In the genomic region with DNA sequence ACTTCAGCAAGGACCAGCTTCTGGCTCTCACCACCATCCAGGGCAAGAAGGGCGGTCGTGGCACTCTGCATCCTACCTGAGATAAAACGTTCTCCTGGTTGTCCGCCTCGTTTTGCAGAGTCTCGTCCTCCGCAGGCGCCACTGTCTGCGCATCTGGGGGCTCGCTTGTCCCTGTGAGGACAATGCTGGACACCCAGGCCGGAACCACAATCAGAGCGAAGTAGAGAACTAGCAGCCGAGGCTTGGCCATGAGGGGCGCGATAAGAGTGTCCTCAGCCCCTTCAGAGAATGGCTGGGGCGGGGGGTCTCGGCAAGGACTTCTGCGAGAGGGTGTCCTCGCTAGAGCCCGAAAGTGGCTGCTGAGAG, we compare ENCODE assay signal across 9 cellular contexts. TPM values are rescaled to one million over a fixed set of nuclear protein-coding genes. Genes with fewer than 3 reads are reported as not detected.
A peak's percentile ranks its signal among the peaks of the same experiment; 100 is the strongest.
DNase-seq lines count a peak whose midpoint lies in the region; ATAC-seq and TF ChIP-seq lines count a peak whose summit lies in the region.
"Had no signal": no experiment of that assay in that cellular context is flagged by ENCODE, and none has a peak within 500 bp of the region (broad histone marks: within the 10 kb centered on the region; RNA-seq: fewer than 3 reads in every experiment).

No MANE protein-coding gene starts in this region.

- peak overlapping the region; percentile 89 for H3K4me3 Mint-ChIP-seq in activated T-helper 1 cell treated with anti-CD3 and anti-CD28 coated beads, Interleukin-12 subunit alpha, Interleukin-12 subunit beta, Interleukin-2, Interleukin-4 antibody, amounts not matched to agents 30 ng/mL and 10 ng/mL and 1 ng/mL, durations not matched to agents 14 hours and 24 hours and 36 hours

- H3K36me3 Mint-ChIP-seq in activated T-helper 1 cell treated with anti-CD3 and anti-CD28 coated beads, Interleukin-12 subunit alpha, Interleukin-12 subunit beta, Interleukin-2, Interleukin-4 antibody, amounts not matched to agents 30 ng/mL and 10 ng/mL and 1 ng/mL, durations not matched to agents 14 hours and 24 hours and 36 hours (ENCODE audit: low read depth) = no peaks in the 10 kb centered on the region

- peak overlapping the region; percentile 41 for H3K27ac Mint-ChIP-seq in activated T-helper 1 cell treated with anti-CD3 and anti-CD28 coated beads, Interleukin-12 subunit alpha, Interleukin-12 subunit beta, Interleukin-2, Interleukin-4 antibody, amounts not matched to agents 30 ng/mL and 10 ng/mL and 1 ng/mL, durations not matched to agents 14 hours and 24 hours and 36 hours

- H4K20me1 ChIP-seq in HCT116 (ENCODE audit: insufficient read depth) (no peaks in the 10 kb centered on the region), smooth muscle cell (ENCODE audit: low read depth) (no peaks in the 10 kb centered on the region)

- peaks cover 9 to 17% of the 10 kb centered on the region in 2 experiments for H3K4me1 ChIP-seq in HCT116 (ENCODE audit: control insufficient read depth in 1 of 2, insufficient read depth in 2 of 2, low read length in 2 of 2)
- peaks cover 12% of the 10 kb centered on the region for H3K4me1 ChIP-seq in smooth muscle cell (ENCODE audit: low read depth)

- no peak for TF ChIP-seq POLR2A in HCT116 (IDR thresholded peaks at IDR 0.05; ENCODE audit: borderline replicate concordance, extremely low read depth, insufficient read depth, insufficient read length)

- H3K36me3 ChIP-seq in HCT116 (ENCODE audit: control insufficient read depth in 1 of 2, insufficient read depth in 2 of 2, low read length in 2 of 2) (no peaks in the 10 kb centered on the region), smooth muscle cell (ENCODE audit: low read depth) (no peaks in the 10 kb centered on the region)

- no peak for TF ChIP-seq RAD21 in HCT116 (IDR thresholded peaks at IDR 0.05; ENCODE audit: low read depth)

- H3K9ac ChIP-seq in HCT116 (ENCODE audit: low read length) (peak overlapping the region; percentile 49; the same call in 1 of the 2 replicates), smooth muscle cell (ENCODE audit: low read depth) (no peak overlapping the region)

- WGBS in smooth muscle cell (ENCODE audit: low lambda C conversion rate) = 35% methylated on average over 20 of the region's 20 CpGs

- H3K27me3 Mint-ChIP-seq in activated T-helper 1 cell treated with anti-CD3 and anti-CD28 coated beads, Interleukin-12 subunit alpha, Interleukin-12 subunit beta, Interleukin-2, Interleukin-4 antibody, amounts not matched to agents 30 ng/mL and 10 ng/mL and 1 ng/mL, durations not matched to agents 14 hours and 24 hours and 36 hours (ENCODE audit: insufficient read depth) = peaks cover 46% of the 10 kb centered on the region

- H3K9me2 ChIP-seq in HCT116 (ENCODE audit: insufficient read depth) = no peaks in the 10 kb centered on the region

- H3K4me3 ChIP-seq in HCT116 (replicated peaks in 1 of 2; ENCODE audit: low read depth in 1 of 2, low read length in 2 of 2) (peak overlapping the region; percentile 70 to 82; a peak in 3 of 4 replicates), iPS-18c (ENCODE audit: insufficient read depth, low read depth, low read length) (peak overlapping the region; percentile 79), smooth muscle cell (peak overlapping the region; percentile 77)

- no peaks in the 10 kb centered on the region for H3K79me2 ChIP-seq in HCT116 (ENCODE audit: insufficient read depth, low read length)
- H3K79me2 ChIP-seq in smooth muscle cell (ENCODE audit: low read depth) = no peaks in the 10 kb centered on the region

- no peaks in the 10 kb centered on the region for H3F3A ChIP-seq in smooth muscle cell (ENCODE audit: low read depth)

- CTCF ChIA-PET in HCT116 (lab: Charles Lee) = interaction anchor here (1.3 to 1.9 kb wide), 3 partner anchors 11 to 231 kb away, joined by 8 to 25 read pairs (median 21); no protein-coding TSS in a partner anchor

- H3K4me2 ChIP-seq in HCT116 (ENCODE audit: low read length) (peak overlapping the region; percentile 95), smooth muscle cell (peak overlapping the region; percentile 99)

- intact Hi-C loops in HCT116 (cut with micrococcal nuclease) = no loop called here
- intact Hi-C loops in activated T-helper 1 cell treated with anti-CD3 and anti-CD28 coated beads, Interleukin-12 subunit alpha, Interleukin-12 subunit beta, Interleukin-2, Interleukin-4 antibody, amounts not matched to agents 30 ng/mL and 10 ng/mL and 1 ng/mL, durations not matched to agents 14 hours and 24 hours and 36 hours (cut with micrococcal nuclease) = no loop called here

- no peak overlapping the region for H3K27ac ChIP-seq in HCT116 (ENCODE audit: low read depth, low read length)
- H3K27ac ChIP-seq in smooth muscle cell (ENCODE audit: low read depth) = no peak overlapping the region

- DNase-seq in HCT116 (ENCODE audit: low read depth, low spot score) (no peak), smooth muscle cell (lab: John Stamatoyannopoulos, UW; ENCODE audit: unreplicated experiment) (no peak), NCI-H748 treated with DMSO at 0.1 percent for 48 hours (lab: John Stamatoyannopoulos, UW) (no peak), hippocampal formation (lab: John Stamatoyannopoulos, UW) (no peak), NCI-H1436 (lab: John Stamatoyannopoulos, UW) (no peak), NCI-H2196 (lab: John Stamatoyannopoulos, UW; ENCODE audit: unreplicated experiment) (no peak)
- no peak for DNase-seq in activated T-helper 1 cell treated with anti-CD3 and anti-CD28 coated beads, Interleukin-12 subunit alpha, Interleukin-12 subunit beta, Interleukin-2, Interleukin-4 antibody, amounts not matched to agents 30 ng/mL and 10 ng/mL and 1 ng/mL, durations not matched to agents 14 hours and 24 hours and 36 hours (ENCODE audit: low spot score)
- DNase-seq: NCI-H2029 treated with DMSO at 0.1 percent for 48 hours had no signal

- TF ChIP-seq CTCF in HCT116 (IDR thresholded peaks at IDR 0.05 in 2 of 3, conservative IDR thresholded peaks at IDR 0.05 in 1 of 3; ENCODE audit: borderline replicate concordance in 1 of 3, insufficient read depth in 1 of 3, low read depth in 2 of 3, low read length in 2 of 3) (no peak), smooth muscle cell (IDR thresholded peaks at IDR 0.05; ENCODE audit: borderline replicate concordance, insufficient read depth, poor library complexity, severe bottlenecking) (no peak)

- H3K9me3 ChIP-seq in HCT116 (ENCODE audit: control insufficient read depth in 1 of 2, insufficient read depth in 1 of 2, low read depth in 1 of 2, low read length in 2 of 2) (no peaks in the 10 kb centered on the region), iPS-18c (ENCODE audit: control insufficient read depth, insufficient read depth, low read length) (peaks cover 2% of the 10 kb centered on the region), smooth muscle cell (replicated peaks; ENCODE audit: low read depth) (no peaks in the 10 kb centered on the region)

- no peak for ATAC-seq in HCT116

- H3K4me1 Mint-ChIP-seq in activated T-helper 1 cell treated with anti-CD3 and anti-CD28 coated beads, Interleukin-12 subunit alpha, Interleukin-12 subunit beta, Interleukin-2, Interleukin-4 antibody, amounts not matched to agents 30 ng/mL and 10 ng/mL and 1 ng/mL, durations not matched to agents 14 hours and 24 hours and 36 hours (ENCODE audit: low read depth) = peaks cover 7% of the 10 kb centered on the region

- POLR2A ChIA-PET in HCT116 (lab: Charles Lee) = interaction anchor here (1.4 kb wide), 1 partner anchor 12 kb away, joined by 4 read pairs; no protein-coding TSS in a partner anchor

- H3K27me3 ChIP-seq in HCT116 (ENCODE audit: insufficient read depth, low read length) (no peaks in the 10 kb centered on the region), smooth muscle cell (ENCODE audit: low read depth) (no peaks in the 10 kb centered on the region)

- H2AFZ ChIP-seq in HCT116 (ENCODE audit: low read depth, low read length, poor library complexity, severe bottlenecking) (peak overlapping the region; percentile 48), smooth muscle cell (ENCODE audit: low read depth) (peak overlapping the region; percentile 87)

- RAD21 ChIA-PET in HCT116 (lab: Charles Lee; ENCODE audit: low non-redundant PET in 1 of 2, low total read pairs in 2 of 2, uncharacterized antibody in 2 of 2, unreplicated experiment in 2 of 2) = interaction anchor here (1.0 to 1.3 kb wide), 4 partner anchors 14 to 231 kb away, joined by 3 to 5 read pairs (median 4); no protein-coding TSS in a partner anchor

- H3K9me3 Mint-ChIP-seq in activated T-helper 1 cell treated with anti-CD3 and anti-CD28 coated beads, Interleukin-12 subunit alpha, Interleukin-12 subunit beta, Interleukin-2, Interleukin-4 antibody, amounts not matched to agents 30 ng/mL and 10 ng/mL and 1 ng/mL, durations not matched to agents 14 hours and 24 hours and 36 hours = no peaks in the 10 kb centered on the region

- BruUV-seq in HCT116 (replicated peaks; lab: Mats Ljungman, UMichigan) = no TSS peak

TF ChIP-seq in HCT116, 20 proteins besides CTCF, POLR2A, EP300 and RAD21 (continues in another document):
- TF ChIP-seq ZFX (IDR thresholded peaks at IDR 0.05) = no peak
- no peak for TF ChIP-seq SRF (IDR thresholded peaks at IDR 0.05; ENCODE audit: low read depth)
- TF ChIP-seq EGR1 (IDR thresholded peaks at IDR 0.05; ENCODE audit: low read depth) = no peak
- TF ChIP-seq ZNF274 (IDR thresholded peaks at IDR 0.05; ENCODE audit: low read depth, low read length) = no peak
- TF ChIP-seq, protein P1, sequence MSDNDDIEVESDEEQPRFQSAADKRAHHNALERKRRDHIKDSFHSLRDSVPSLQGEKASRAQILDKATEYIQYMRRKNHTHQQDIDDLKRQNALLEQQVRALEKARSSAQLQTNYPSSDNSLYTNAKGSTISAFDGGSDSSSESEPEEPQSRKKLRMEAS (IDR thresholded peaks at IDR 0.05) = no peak
- TF ChIP-seq JUND (IDR thresholded peaks at IDR 0.05) = no peak
- no peak for TF ChIP-seq CEBPB (IDR thresholded peaks at IDR 0.05; ENCODE audit: low read depth)
- TF ChIP-seq, protein P2, sequence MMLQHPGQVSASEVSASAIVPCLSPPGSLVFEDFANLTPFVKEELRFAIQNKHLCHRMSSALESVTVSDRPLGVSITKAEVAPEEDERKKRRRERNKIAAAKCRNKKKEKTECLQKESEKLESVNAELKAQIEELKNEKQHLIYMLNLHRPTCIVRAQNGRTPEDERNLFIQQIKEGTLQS (IDR thresholded peaks at IDR 0.05) = no peak

RNA-seq across cellular contexts. Expression of a gene that starts 0.5 kb away (rescaled TPM):
- 1.3 TPM for total RNA-seq in HCT116 (2021; ENCODE audit: unreplicated experiment)
- 1.4 and 1.5 TPM in 2 replicates for polyA plus RNA-seq in HCT116 (2012)
- total RNA-seq in activated T-helper 1 cell treated with anti-CD3 and anti-CD28 coated beads, Interleukin-12 subunit alpha, Interleukin-12 subunit beta, Interleukin-2, Interleukin-4 antibody, amounts not matched to agents 30 ng/mL and 10 ng/mL and 1 ng/mL, durations not matched to agents 14 hours and 24 hours and 36 hours = not detected in 2 replicates
- total RNA-seq in smooth muscle cell = 2.2 and 5.9 TPM in 2 replicates
- polyA plus RNA-seq in smooth muscle cell = 6.0 and 9.7 TPM in 2 replicates

RNA-seq across cellular contexts. Expression of a gene that starts 46.3 kb away (rescaled TPM):
- total RNA-seq in HCT116 (2021; ENCODE audit: unreplicated experiment) = 5.3 TPM
- polyA plus RNA-seq in HCT116 (2012) = 4.7 and 4.8 TPM in 2 replicates
- 0.10 TPM in 1 of 2 replicates, not detected in the other for total RNA-seq in activated T-helper 1 cell treated with anti-CD3 and anti-CD28 coated beads, Interleukin-12 subunit alpha, Interleukin-12 subunit beta, Interleukin-2, Interleukin-4 antibody, amounts not matched to agents 30 ng/mL and 10 ng/mL and 1 ng/mL, durations not matched to agents 14 hours and 24 hours and 36 hours
- total RNA-seq in smooth muscle cell = 0.04 and 0.54 TPM in 2 replicates
- polyA plus RNA-seq in smooth muscle cell = 0.80 and 0.97 TPM in 2 replicates
